21 cellular contexts compared by ENCODE assay signal in genomic region chr9:5760338-5760737, GRCh38.
DNase-seq lines count a peak whose midpoint lies in the region; ATAC-seq, FAIRE-seq and TF ChIP-seq lines count a peak whose summit lies in the region.
"Had no signal": no experiment of that assay in that cellular context is flagged by ENCODE, and none has a peak within 500 bp of the region (broad histone marks: within the 10 kb centered on the region; RNA-seq: fewer than 3 reads in every experiment).

No MANE protein-coding gene starts in this region.

- H3K4me1 ChIP-seq in PC-3 (ENCODE audit: insufficient read depth, low read length) (peaks cover 39% of the 10 kb centered on the region), kidney (ENCODE audit: control insufficient read depth in 1 of 2, insufficient read depth in 1 of 2, low read depth in 1 of 2, low read length in 2 of 2) (no peaks in the 10 kb centered on the region)

- H3K9me3 Mint-ChIP-seq in activated CD4-positive, alpha-beta T cell treated with anti-CD3 and anti-CD28 coated beads for 36 hours (ENCODE audit: low read depth) = no peaks in the 10 kb centered on the region
- no peaks in the 10 kb centered on the region for H3K9me3 Mint-ChIP-seq in activated naive CD4-positive, alpha-beta T cell treated with anti-CD3 and anti-CD28 coated beads, Interleukin-2, amount 50 U/mL, for 24 hours
- H3K9me3 Mint-ChIP-seq in naive thymus-derived CD8-positive, alpha-beta T cell = no peaks in the 10 kb centered on the region
- H3K9me3 Mint-ChIP-seq: CD14-positive monocyte had no signal

- no peaks in the 10 kb centered on the region for H3K27me3 Mint-ChIP-seq in activated CD4-positive, alpha-beta T cell treated with anti-CD3 and anti-CD28 coated beads for 36 hours
- no peaks in the 10 kb centered on the region for H3K27me3 Mint-ChIP-seq in activated naive CD4-positive, alpha-beta T cell treated with anti-CD3 and anti-CD28 coated beads, Interleukin-2, amount 50 U/mL, for 24 hours
- no peaks in the 10 kb centered on the region for H3K27me3 Mint-ChIP-seq in naive thymus-derived CD8-positive, alpha-beta T cell

- H3K9me2 ChIP-seq in PC-3 (replicated peaks; ENCODE audit: low read length) = no peaks in the 10 kb centered on the region

- H3K9me3 ChIP-seq in PC-3 (ENCODE audit: low read length) = no peaks in the 10 kb centered on the region
- no peaks in the 10 kb centered on the region for H3K9me3 ChIP-seq in kidney (ENCODE audit: control insufficient read depth in 1 of 2, low read length in 2 of 2)

- no peak overlapping the region for H3K9ac ChIP-seq in PC-3 (ENCODE audit: low read length)
- H3K9ac ChIP-seq in kidney (ENCODE audit: low read length in 2 of 2) = no peak overlapping the region
- H3K9ac ChIP-seq: KMS-11 had no signal

- no peak for FAIRE-seq in kidney (lab: Jason Lieb, UNC)
- FAIRE-seq: GM12878 had no signal

- no TSS peak for BruUV-seq in PC-3 (replicated peaks; lab: Mats Ljungman, UMichigan)

- H3K79me2 ChIP-seq in PC-3 (ENCODE audit: low read length) = no peaks in the 10 kb centered on the region

- peaks cover 45% of the 10 kb centered on the region for H3K4me1 Mint-ChIP-seq in activated CD4-positive, alpha-beta T cell treated with anti-CD3 and anti-CD28 coated beads for 36 hours
- H3K4me1 Mint-ChIP-seq in activated naive CD4-positive, alpha-beta T cell treated with anti-CD3 and anti-CD28 coated beads, Interleukin-2, amount 50 U/mL, for 24 hours = peaks cover 29% of the 10 kb centered on the region
- peaks cover 0 to 14% (median 10%) of the 10 kb centered on the region in 4 donors for H3K4me1 Mint-ChIP-seq in naive thymus-derived CD8-positive, alpha-beta T cell
- H3K4me1 Mint-ChIP-seq: CD14-positive monocyte had no signal

- no peaks in the 10 kb centered on the region for H3K27me3 ChIP-seq in PC-3 (ENCODE audit: low read length)

- no peaks in the 10 kb centered on the region for H3F3A ChIP-seq in PC-3 (ENCODE audit: low read length, unreplicated experiment)

- peak overlapping the region; percentile 88 for H3K27ac Mint-ChIP-seq in activated CD4-positive, alpha-beta T cell treated with anti-CD3 and anti-CD28 coated beads for 36 hours
- peak overlapping the region; percentile 88 for H3K27ac Mint-ChIP-seq in activated naive CD4-positive, alpha-beta T cell treated with anti-CD3 and anti-CD28 coated beads, Interleukin-2, amount 50 U/mL, for 24 hours
- H3K27ac Mint-ChIP-seq in naive thymus-derived CD8-positive, alpha-beta T cell = peak overlapping the region in 7 of 10 donors; percentile 5 to 80 (median 47)

- no peak overlapping the region for H3K4me2 ChIP-seq in PC-3 (ENCODE audit: low read length)
- H3K4me2 ChIP-seq: KMS-11 had no signal

- intact Hi-C loops in activated CD4-positive, alpha-beta T cell treated with anti-CD3 and anti-CD28 coated beads for 36 hours (cut with DNase I, micrococcal nuclease) = loop anchor here (5.0 to 10.0 kb wide), 2 partner anchors 136 to 303 kb away; partner anchors contain the start of gene RIC1 (in 1 of the 2)
- intact Hi-C loops in PC-3 (cut with micrococcal nuclease) = no loop called here
- intact Hi-C loops in kidney (cut with DNase I) = no loop called here

- H2AFZ ChIP-seq in PC-3 (ENCODE audit: low read length) = no peak overlapping the region

- no peaks in the 10 kb centered on the region for H4K20me1 ChIP-seq in PC-3 (ENCODE audit: low read length)

- no peak overlapping the region for H3K4me3 Mint-ChIP-seq in activated CD4-positive, alpha-beta T cell treated with anti-CD3 and anti-CD28 coated beads for 36 hours
- H3K4me3 Mint-ChIP-seq in activated naive CD4-positive, alpha-beta T cell treated with anti-CD3 and anti-CD28 coated beads, Interleukin-2, amount 50 U/mL, for 24 hours = no peak overlapping the region
- H3K4me3 Mint-ChIP-seq in naive thymus-derived CD8-positive, alpha-beta T cell = no peak overlapping the region
- H3K4me3 Mint-ChIP-seq: CD14-positive monocyte had no signal

- CTCF ChIA-PET in activated CD4-positive, alpha-beta T cell treated with anti-CD3 and anti-CD28 coated beads for 36 hours (lab: Charles Lee) = interaction anchor here (0.9 to 1.1 kb wide), 3 partner anchors 9 to 27 kb away, joined by 3 to 4 read pairs (median 3); no protein-coding TSS in a partner anchor
- CTCF ChIA-PET in PC-3 (lab: Charles Lee) = no interaction called here

- POLR2A ChIA-PET in activated CD4-positive, alpha-beta T cell treated with anti-CD3 and anti-CD28 coated beads for 36 hours (lab: Charles Lee) = no interaction called here
- POLR2A ChIA-PET in PC-3 (lab: Charles Lee; ENCODE audit: unreplicated experiment) = no interaction called here
- POLR2A ChIA-PET in naive thymus-derived CD8-positive, alpha-beta T cell (lab: Charles Lee) = no interaction called here

- DNase-seq in activated CD4-positive, alpha-beta T cell treated with anti-CD3 and anti-CD28 coated beads for 36 hours = no peak
- no peak for DNase-seq in activated CD4-positive, alpha-beta T cell treated with anti-CD3 and anti-CD28 coated beads for 4 hours
- no peak for DNase-seq in activated naive CD4-positive, alpha-beta T cell (lab: John Stamatoyannopoulos, UW)
- peak; percentile 34 for DNase-seq in PC-3
- no peak for DNase-seq in naive thymus-derived CD8-positive, alpha-beta T cell
- no peak for DNase-seq in amniotic stem cell (lab: John Stamatoyannopoulos, UW)
- DNase-seq in kidney = no peak
- DNase-seq: 8988T, MV-4-11, NCI-H1417, NCI-H187, NCI-H2107, NCI-H2227 treated with DMSO at 0.1 percent for 48 hours, NCI-H524, NCI-H82, RPMI8226, SHP77 treated with DMSO at 0.1 percent for 48 hours had no signal

- H3K36me3 ChIP-seq in PC-3 (ENCODE audit: low read depth, low read length) (peaks cover 18% of the 10 kb centered on the region), kidney (ENCODE audit: control insufficient read depth in 1 of 2, insufficient read depth in 2 of 2, low read length in 2 of 2) (peaks cover 16 to 39% of the 10 kb centered on the region in 2 donors)

- H3K36me3 Mint-ChIP-seq in activated CD4-positive, alpha-beta T cell treated with anti-CD3 and anti-CD28 coated beads for 36 hours (ENCODE audit: low read depth) = peaks cover 39% of the 10 kb centered on the region
- peaks cover 39% of the 10 kb centered on the region for H3K36me3 Mint-ChIP-seq in activated naive CD4-positive, alpha-beta T cell treated with anti-CD3 and anti-CD28 coated beads, Interleukin-2, amount 50 U/mL, for 24 hours
- H3K36me3 Mint-ChIP-seq in naive thymus-derived CD8-positive, alpha-beta T cell = peaks cover 16 to 88% (median 55%) of the 10 kb centered on the region in 3 donors

- TF ChIP-seq CTCF in PC-3 (conservative IDR thresholded peaks at IDR 0.05; ENCODE audit: low read depth, low read length) (no peak), kidney (IDR thresholded peaks at IDR 0.05; ENCODE audit: borderline replicate concordance, extremely low read depth, insufficient read depth) (no peak)

- no peak overlapping the region for H3K4me3 ChIP-seq in PC-3 (ENCODE audit: low read length)
- no peak overlapping the region for H3K4me3 ChIP-seq in kidney (ENCODE audit: low read length in 2 of 2)
- H3K4me3 ChIP-seq: GM12878 had no signal

- H3K27ac ChIP-seq in PC-3 (ENCODE audit: low read length) = peak overlapping the region; percentile 20; the same call in 1 of the 2 replicates
- no peak overlapping the region for H3K27ac ChIP-seq in kidney (ENCODE audit: low read depth in 2 of 2, low read length in 2 of 2)
- H3K27ac ChIP-seq: KMS-11 had no signal

- peak; percentile 55 for ATAC-seq in activated CD4-positive, alpha-beta T cell treated with anti-CD3 and anti-CD28 coated beads for 36 hours
- ATAC-seq in PC-3 = peak; percentile 27
- ATAC-seq in naive thymus-derived CD8-positive, alpha-beta T cell = no peak
- ATAC-seq: GM12878 had no signal

Comparison
In these comparisons a context has a peak if more than half of its experiments do, and no peak if none do; other contexts are left out.
1. ATAC-seq: peak in activated CD4-positive, alpha-beta T cell treated with anti-CD3 and anti-CD28 coated beads for 36 hours (single experiment) and PC-3 (single experiment); none in naive thymus-derived CD8-positive, alpha-beta T cell (0 of 2).
2. intact Hi-C loops: an anchor here in activated CD4-positive, alpha-beta T cell treated with anti-CD3 and anti-CD28 coated beads for 36 hours (5.0 to 10.0 kb wide); none called in PC-3 and kidney.
3. Peak in every context shown above with its lines, with median percentiles within 50 percentile points of each other: H3K27ac Mint-ChIP-seq.